18 cellular contexts compared by ENCODE assay signal in the genomic region with DNA sequence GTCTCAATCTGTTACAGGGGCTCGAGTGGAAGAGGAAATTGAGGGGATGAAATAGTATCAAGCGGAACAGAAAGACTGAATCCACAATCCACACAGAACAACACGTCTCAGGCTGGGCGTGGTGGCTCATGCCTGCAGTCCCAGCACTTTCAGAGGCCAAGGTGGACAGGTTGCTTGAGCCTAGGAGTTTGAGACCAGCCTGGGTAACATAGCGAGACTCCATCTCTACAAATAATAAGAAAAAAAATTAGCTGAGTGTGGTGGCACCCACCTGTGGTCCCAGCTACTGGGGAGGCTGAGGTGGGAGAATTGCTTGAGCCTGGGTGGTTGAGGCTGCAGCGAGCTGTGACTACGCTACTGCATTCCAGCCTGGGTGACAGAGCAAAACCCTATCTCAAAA.
"Had no signal": no experiment of that assay in that cellular context is flagged by ENCODE, and none has a peak within 500 bp of the region (broad histone marks: within the 10 kb centered on the region; RNA-seq: fewer than 3 reads in every experiment).

No MANE protein-coding gene starts in this region.

- H3K4me3 Mint-ChIP-seq: central memory CD8-positive, alpha-beta T cell had no signal

- DNase-seq: activated CD4-positive, alpha-beta T cell treated with anti-CD3 and anti-CD28 coated beads, Interleukin-2, amount 50 U/mL, for 1 hour; activated T-cell treated with anti-CD3 and anti-CD28 coated beads, Interleukin-2, amount 50 U/mL, for 1 hour; aorta; brain microvascular endothelial cell; heart right ventricle; kidney glomerular epithelial cell; left ventricle myocardium superior; SK-N-SH; stimulated activated CD4-positive, alpha-beta T cell treated with anti-CD3 and anti-CD28 coated beads, Interleukin-12 subunit alpha, Interleukin-12 subunit beta, amount 100 ng/mL, for 4 hours; stimulated activated CD4-positive, alpha-beta T cell treated with anti-CD3 and anti-CD28 coated beads, Interleukin-1b, Interleukin-23, amount 100 ng/mL, for 48 hours; stimulated activated CD8-positive, alpha-beta memory T cell treated with anti-CD3 and anti-CD28 coated beads, Interleukin-4, amount 100 ng/mL, for 48 hours; stimulated activated naive CD8-positive, alpha-beta T cell treated with anti-CD3 and anti-CD28 coated beads, Interleukin-15, Interleukin-2, amounts not matched to agents 100 U/mL and 50 U/mL, for 24 hours; T1000; transverse colon; uterus had no signal

- ATAC-seq: activated CD4-positive, CD25-positive, alpha-beta regulatory T cell treated with anti-CD3 and anti-CD28 coated beads, Interleukin-2, amount 50 U/mL, for 24 hours; gastroesophageal sphincter; heart right ventricle; left ventricle myocardium superior; stimulated activated naive CD8-positive, alpha-beta T cell treated with anti-CD3 and anti-CD28 coated beads, Interleukin-15, Interleukin-2, amounts not matched to agents 100 U/mL and 50 U/mL, for 24 hours had no signal

- H3K9me3 Mint-ChIP-seq: central memory CD8-positive, alpha-beta T cell had no signal

- H3K27me3 Mint-ChIP-seq: central memory CD8-positive, alpha-beta T cell had no signal
